Comparison of ENCODE assay signal across 10 cellular contexts in genomic region chr3:189123595-189124387, GRCh38. TPM values are rescaled to one million over a fixed set of nuclear protein-coding genes. Genes with fewer than 3 reads are reported as not detected.
DNase-seq lines count a peak whose midpoint lies in the region; ATAC-seq and TF ChIP-seq lines count a peak whose summit lies in the region.
"Had no signal": no experiment of that assay in that cellular context is flagged by ENCODE, and none has a peak within 500 bp of the region (broad histone marks: within the 10 kb centered on the region; RNA-seq: fewer than 3 reads in every experiment).

No MANE protein-coding gene starts in this region.

- peak overlapping the region; percentile 30 for H3K4me3 ChIP-seq in CD8-positive, alpha-beta memory T cell (ENCODE audit: low read length)
- peak overlapping the region in 2 of 10 donors; percentile 7 to 13 for H3K4me3 ChIP-seq in heart right ventricle
- H3K4me3 ChIP-seq in rectal smooth muscle tissue (ENCODE audit: low read length), result no peak overlapping the region

- H3K4me3 Mint-ChIP-seq in CD8-positive, alpha-beta memory T cell, result peak overlapping the region; percentile 81 to 95 (median 86)

- peaks cover 10 to 61% (median 20%) of the 10 kb centered on the region in 3 donors for H3K36me3 Mint-ChIP-seq in CD8-positive, alpha-beta memory T cell

- 32 to 34% methylated on average over 11 of the region's 11 CpGs for WGBS in heart right ventricle, 2 donors

- H3K27me3 Mint-ChIP-seq in CD8-positive, alpha-beta memory T cell, result peaks cover 0 to 4% of the 10 kb centered on the region in 2 donors

- CTCF ChIA-PET in CD8-positive, alpha-beta memory T cell (lab: Charles Lee), result interaction anchor here (1.1 to 8.6 kb wide), 5 partner anchors 8 to 1384 kb away, joined by 3 to 59 read pairs (median 14); no protein-coding TSS in a partner anchor

- no peak for DNase-seq in CD8-positive, alpha-beta memory T cell
- peak; percentile 43 to 52 for DNase-seq in heart right ventricle
- DNase-seq in effector CD8-positive, alpha-beta T cell (lab: John Stamatoyannopoulos, UW), result no peak

- POLR2A ChIA-PET in CD8-positive, alpha-beta memory T cell (lab: Charles Lee), result interaction anchor here (3.5 kb wide), 1 partner anchor 8 kb away, joined by 31 read pairs; no protein-coding TSS in a partner anchor

- no peaks in the 10 kb centered on the region for H3K36me3 ChIP-seq in CD8-positive, alpha-beta memory T cell (ENCODE audit: insufficient read depth, low read length)
- H3K36me3 ChIP-seq in heart right ventricle (no peaks in the 10 kb centered on the region), rectal smooth muscle tissue (ENCODE audit: control insufficient read depth, insufficient read depth, low read length) (no peaks in the 10 kb centered on the region)

- no peaks in the 10 kb centered on the region for H3K27me3 ChIP-seq in CD8-positive, alpha-beta memory T cell (ENCODE audit: insufficient read depth, low read length, poor library complexity, severe bottlenecking)
- no peaks in the 10 kb centered on the region for H3K27me3 ChIP-seq in heart right ventricle
- H3K27me3 ChIP-seq in rectal smooth muscle tissue (ENCODE audit: control insufficient read depth, insufficient read depth, low read length), result no peaks in the 10 kb centered on the region
- H3K27me3 ChIP-seq: dorsolateral prefrontal cortex had no signal

- H3K9me3 Mint-ChIP-seq in CD8-positive, alpha-beta memory T cell, result peaks cover 0 to 8% (median 5%) of the 10 kb centered on the region in 5 donors

- H3K4me1 Mint-ChIP-seq in CD8-positive, alpha-beta memory T cell, result peaks cover 39 to 72% (median 72%) of the 10 kb centered on the region in 3 donors

- intact Hi-C loops in heart right ventricle (cut with DNase I), result no loop called here

- no peak for TF ChIP-seq CTCF in heart right ventricle (IDR thresholded peaks at IDR 0.05)

- H3K9ac ChIP-seq in rectal smooth muscle tissue (ENCODE audit: low read length), result no peak overlapping the region
- H3K9ac ChIP-seq: KMS-11 had no signal

- H3K4me1 ChIP-seq in CD8-positive, alpha-beta memory T cell (ENCODE audit: insufficient read depth, low read length), result peaks cover 13% of the 10 kb centered on the region
- H3K4me1 ChIP-seq in heart right ventricle, result peaks cover 3 to 30% (median 24%) of the 10 kb centered on the region in 9 donors
- H3K4me1 ChIP-seq in rectal smooth muscle tissue (ENCODE audit: control insufficient read depth, insufficient read depth, low read length), result peaks cover 11% of the 10 kb centered on the region

- peak overlapping the region; percentile 17 to 98 (median 92) for H3K27ac Mint-ChIP-seq in CD8-positive, alpha-beta memory T cell

- peak; percentile 76 for ATAC-seq in SK-N-SH treated with all-trans-retinoic acid at 6 μM for 48 hours
- ATAC-seq in heart right ventricle, result peak in 6 of 8 donors; percentile 83 to 96 (median 92)
- ATAC-seq in GM18858 (IDR thresholded peaks at IDR 0.05; ENCODE audit: unreplicated experiment), result no peak
- no peak for ATAC-seq in GM21447 (IDR thresholded peaks at IDR 0.05; ENCODE audit: unreplicated experiment)
- no peak for ATAC-seq in HG02763 (IDR thresholded peaks at IDR 0.05; ENCODE audit: unreplicated experiment)

- no peak overlapping the region for H3K27ac ChIP-seq in CD8-positive, alpha-beta memory T cell (ENCODE audit: low read depth, low read length)
- H3K27ac ChIP-seq in heart right ventricle (peak overlapping the region; percentile 4 to 78 (median 60)), rectal smooth muscle tissue (ENCODE audit: low read depth, low read length) (peak overlapping the region; percentile 54)
- H3K27ac ChIP-seq: KMS-11 had no signal

- no peaks in the 10 kb centered on the region for H3K9me3 ChIP-seq in CD8-positive, alpha-beta memory T cell (ENCODE audit: low read length)
- peaks cover 0 to 10% (median 0%) of the 10 kb centered on the region in 11 donors for H3K9me3 ChIP-seq in heart right ventricle

TF ChIP-seq in SK-N-SH treated with all-trans-retinoic acid at 6 μM for 48 hours, 23 proteins besides CTCF, POLR2A, EP300 and RAD21 (continues in another document):
- TF ChIP-seq ZFP30 (CRISPR knock-in tag; IDR thresholded peaks at IDR 0.05), result no peak
- TF ChIP-seq POU6F1 (CRISPR knock-in tag; IDR thresholded peaks at IDR 0.05; ENCODE audit: borderline replicate concordance, low read depth), result no peak
- TF ChIP-seq ZNF565 (CRISPR knock-in tag; conservative IDR thresholded peaks at IDR 0.05; ENCODE audit: low read depth), result no peak
- TF ChIP-seq ZC3H10 (CRISPR knock-in tag; IDR thresholded peaks at IDR 0.05), result no peak
- no peak for TF ChIP-seq ZNF8 (CRISPR knock-in tag; IDR thresholded peaks at IDR 0.05)
- no peak for TF ChIP-seq BACH2 (CRISPR knock-in tag; IDR thresholded peaks at IDR 0.05; ENCODE audit: borderline replicate concordance)
- TF ChIP-seq ESRRG (CRISPR knock-in tag; IDR thresholded peaks at IDR 0.05), result no peak
- no peak for TF ChIP-seq OSR1 (CRISPR knock-in tag; IDR thresholded peaks at IDR 0.05)
- TF ChIP-seq ZFP3 (CRISPR knock-in tag; IDR thresholded peaks at IDR 0.05), result no peak
- TF ChIP-seq PATZ1 (CRISPR knock-in tag; IDR thresholded peaks at IDR 0.05; ENCODE audit: borderline replicate concordance), result no peak
- no peak for TF ChIP-seq ARNTL (CRISPR knock-in tag; IDR thresholded peaks at IDR 0.05; ENCODE audit: borderline replicate concordance, low read depth)
- TF ChIP-seq ZNF70 (CRISPR knock-in tag; IDR thresholded peaks at IDR 0.05), result no peak
- TF ChIP-seq CREB5 (CRISPR knock-in tag; IDR thresholded peaks at IDR 0.05; ENCODE audit: low read depth), result no peak
- TF ChIP-seq TSHZ2 (CRISPR knock-in tag; IDR thresholded peaks at IDR 0.05), result no peak; the same call in 1 of the 2 replicates
- no peak for TF ChIP-seq GLIS3 (CRISPR knock-in tag; IDR thresholded peaks at IDR 0.05)
- no peak for TF ChIP-seq CSDC2 (CRISPR knock-in tag; IDR thresholded peaks at IDR 0.05)

RNA-seq across cellular contexts. Expression of gene TPRG1, which starts 48.0 kb away (rescaled TPM):
- 10 to 100 TPM; 28.6 to 29.6 TPM for total RNA-seq in CD8-positive, alpha-beta memory T cell
- polyA plus RNA-seq in CD8-positive, alpha-beta memory T cell, result 30.5 TPM
- total RNA-seq in heart right ventricle, result 1 to 10 TPM; 1.0 to 3.1 (median 2.1) TPM
- under 1 TPM; 0.62 to 0.73 TPM for polyA plus RNA-seq in heart right ventricle

Comparison
In these comparisons a context has a peak if more than half of its experiments do, and no peak if none do; other contexts are left out.
1. DNase-seq: peak in heart right ventricle (2 of 2); none in CD8-positive, alpha-beta memory T cell (0 of 5) and effector CD8-positive, alpha-beta T cell (single experiment).
2. ATAC-seq: peak in SK-N-SH treated with all-trans-retinoic acid at 6 μM for 48 hours (single experiment) and heart right ventricle (6 of 8); none in GM18858 (single experiment), GM21447 (single experiment) and HG02763 (single experiment).
3. RNA of gene TPRG1, which starts 48.0 kb away (total RNA-seq): 28.6 to 29.6 TPM in CD8-positive, alpha-beta memory T cell; 1.0 to 3.1 TPM in heart right ventricle; every median in the first group is over 4 times any median in the second.